17 cellular contexts compared by ENCODE assay signal in the genomic region with DNA sequence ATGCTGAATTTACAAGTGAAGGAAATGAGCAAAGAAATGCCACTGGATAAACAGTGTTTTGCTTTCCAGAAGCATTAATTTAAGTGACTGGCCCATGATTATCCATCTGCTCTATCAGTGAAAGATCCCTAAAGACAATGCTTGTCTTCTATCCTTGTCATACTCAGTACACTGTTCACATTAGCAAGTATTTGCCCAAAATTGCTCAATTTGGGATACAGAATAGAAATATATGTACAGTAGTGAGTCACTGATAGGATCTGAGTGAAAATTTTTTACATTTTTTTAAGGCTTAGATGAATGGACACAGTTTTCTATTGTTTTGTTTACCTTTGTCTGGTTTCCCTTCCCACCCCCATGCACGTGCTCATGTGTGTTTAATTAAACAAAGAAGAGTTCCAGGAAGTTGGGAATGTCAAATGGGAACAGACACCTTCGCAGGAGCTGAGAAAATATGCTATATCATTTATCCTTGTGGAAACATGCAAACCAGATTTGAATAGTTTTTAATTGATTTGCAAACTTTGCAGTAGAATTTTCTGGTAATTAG.
DNase-seq lines count a peak whose midpoint lies in the region; ATAC-seq, FAIRE-seq and TF ChIP-seq lines count a peak whose summit lies in the region.
"Had no signal": no experiment of that assay in that cellular context is flagged by ENCODE, and none has a peak within 500 bp of the region (broad histone marks: within the 10 kb centered on the region; RNA-seq: fewer than 3 reads in every experiment).

No MANE protein-coding gene starts in this region.

- FAIRE-seq in astrocyte (lab: Jason Lieb, UNC) = peak; percentile 78

- no peaks in the 10 kb centered on the region for H3K36me3 ChIP-seq in GM23248 (ENCODE audit: low read depth)
- no peaks in the 10 kb centered on the region for H3K36me3 ChIP-seq in astrocyte (ENCODE audit: insufficient read depth, low read length)
- H3K36me3 ChIP-seq: BLaER1 treated with 17β-estradiol and CSF1 and Interleukin-3, amounts not matched to agents 10 nM and 100 nM; MG63; SJCRH30 had no signal

- H3K9me2 ChIP-seq in GM23248 (ENCODE audit: insufficient read depth) = no peaks in the 10 kb centered on the region

- no peaks in the 10 kb centered on the region for H3K79me2 ChIP-seq in GM23248 (ENCODE audit: insufficient read depth)
- no peaks in the 10 kb centered on the region for H3K79me2 ChIP-seq in astrocyte (ENCODE audit: insufficient read depth, low read length)

- H3K4me1 Mint-ChIP-seq in astrocyte (ENCODE audit: low read depth, unreplicated experiment) = peaks cover 2% of the 10 kb centered on the region

- H3K9me3 ChIP-seq in GM23248 (ENCODE audit: low read depth) (no peaks in the 10 kb centered on the region), astrocyte (ENCODE audit: insufficient read depth, low read depth, low read length) (no peaks in the 10 kb centered on the region)
- H3K9me3 ChIP-seq: BLaER1 treated with 17β-estradiol and CSF1 and Interleukin-3, amounts not matched to agents 10 nM and 100 nM; MG63; SJCRH30 had no signal

- WGBS in GM23248 (ENCODE audit: low coverage in 1 of 2, low lambda C conversion rate in 2 of 2, missing lambda C conversion rate in 2 of 2), 2 experiments = 53 to 63% methylated on average over 2 of the region's 2 CpGs

- in situ Hi-C loops in GM23248 (cut with MboI) = no loop called here

- DNase-seq in NCI-H510A treated with DMSO at 0.1 percent for 48 hours (lab: John Stamatoyannopoulos, UW) (peak; percentile 0), NCI-H510A (lab: John Stamatoyannopoulos, UW) (no peak), GM23248 (peak; percentile 8), astrocyte (ENCODE audit: low read depth) (no peak), lung microvascular endothelial cell (ENCODE audit: low read depth in 2 of 2) (peak; percentile 24 to 56), NOMO-1 treated with dmso at 0.1 percent for 144 hours (lab: John Stamatoyannopoulos, UW; ENCODE audit: unreplicated experiment) (no peak)
- DNase-seq: 8988T, HFFc6, MG63, NCI-H1092 treated with DMSO at 0.1 percent for 48 hours, NCI-H1694 treated with DMSO at 0.1 percent for 48 hours, RPMI8226, SJCRH30, T-helper 2 cell had no signal

- no peak overlapping the region for H2AFZ ChIP-seq in GM23248
- no peak overlapping the region for H2AFZ ChIP-seq in astrocyte (ENCODE audit: low read depth, low read length)

- H3F3A ChIP-seq in GM23248 (ENCODE audit: insufficient read depth) = no peaks in the 10 kb centered on the region

- H3K27me3 ChIP-seq in GM23248 (replicated peaks; ENCODE audit: insufficient read depth) (no peaks in the 10 kb centered on the region), astrocyte (ENCODE audit: insufficient read depth, low read length) (no peaks in the 10 kb centered on the region)
- H3K27me3 ChIP-seq: MG63, SJCRH30 had no signal

- no peak overlapping the region for H3K4me3 Mint-ChIP-seq in astrocyte (ENCODE audit: unreplicated experiment)
- H3K4me3 Mint-ChIP-seq: HFFc6 had no signal

- no peak overlapping the region for H3K9ac ChIP-seq in GM23248
- no peak overlapping the region for H3K9ac ChIP-seq in astrocyte (ENCODE audit: low read length)
- H3K9ac ChIP-seq: BLaER1 treated with 17β-estradiol and CSF1 and Interleukin-3, amounts not matched to agents 10 nM and 100 nM had no signal

- H3K4me2 ChIP-seq in GM23248 (ENCODE audit: unreplicated experiment) = no peak overlapping the region
- H3K4me2 ChIP-seq in astrocyte (ENCODE audit: low read length) = no peak overlapping the region
- H3K4me2 ChIP-seq: BLaER1 treated with 17β-estradiol and CSF1 and Interleukin-3, amounts not matched to agents 10 nM and 100 nM had no signal

- no peaks in the 10 kb centered on the region for H3K4me1 ChIP-seq in GM23248 (ENCODE audit: insufficient read depth)
- no peaks in the 10 kb centered on the region for H3K4me1 ChIP-seq in astrocyte (ENCODE audit: insufficient read depth, low read length)
- H3K4me1 ChIP-seq: BLaER1 treated with 17β-estradiol and CSF1 and Interleukin-3, amounts not matched to agents 10 nM and 100 nM; SJCRH30 had no signal

- no peaks in the 10 kb centered on the region for H3K9me3 Mint-ChIP-seq in astrocyte (ENCODE audit: unreplicated experiment)
- H3K9me3 Mint-ChIP-seq: HFFc6 had no signal

- ATAC-seq in HG02678 (IDR thresholded peaks at IDR 0.05; ENCODE audit: unreplicated experiment) = no peak
- no peak for ATAC-seq in HG03025 (IDR thresholded peaks at IDR 0.05; ENCODE audit: low FRiP score, unreplicated experiment)

- no peaks in the 10 kb centered on the region for H4K20me1 ChIP-seq in GM23248 (ENCODE audit: insufficient read depth)
- H4K20me1 ChIP-seq in astrocyte (ENCODE audit: insufficient read depth, low read length) = no peaks in the 10 kb centered on the region
- H4K20me1 ChIP-seq: BLaER1 treated with 17β-estradiol and CSF1 and Interleukin-3, amounts not matched to agents 10 nM and 100 nM had no signal

- no peak overlapping the region for H3K27ac Mint-ChIP-seq in astrocyte (ENCODE audit: unreplicated experiment)
- H3K27ac Mint-ChIP-seq: HFFc6 had no signal

- no peak for TF ChIP-seq CTCF in astrocyte (IDR thresholded peaks at IDR 0.05; ENCODE audit: insufficient read depth, low read depth, low read length)

- H3K4me3 ChIP-seq in GM23248 = no peak overlapping the region
- no peak overlapping the region for H3K4me3 ChIP-seq in astrocyte (ENCODE audit: insufficient read depth, low read depth, low read length)
- H3K4me3 ChIP-seq: BLaER1 treated with 17β-estradiol and CSF1 and Interleukin-3, amounts not matched to agents 10 nM and 100 nM; MG63; SJCRH30 had no signal

- H3K27ac ChIP-seq in GM23248 (no peak overlapping the region), astrocyte (ENCODE audit: low read depth, low read length) (no peak overlapping the region)
- H3K27ac ChIP-seq: BLaER1 treated with 17β-estradiol and CSF1 and Interleukin-3, amounts not matched to agents 10 nM and 100 nM; SJCRH30 had no signal

- H3K27me3 Mint-ChIP-seq in astrocyte (ENCODE audit: low read depth, unreplicated experiment) = no peaks in the 10 kb centered on the region

- H3K36me3 Mint-ChIP-seq in astrocyte (ENCODE audit: low read depth, unreplicated experiment) = no peaks in the 10 kb centered on the region

Comparison
In these comparisons a context has a peak if more than half of its experiments do, and no peak if none do; other contexts are left out.
1. DNase-seq: peak in NCI-H510A treated with DMSO at 0.1 percent for 48 hours (single experiment), GM23248 (single experiment) and lung microvascular endothelial cell (2 of 2); none in NCI-H510A (single experiment), astrocyte (single experiment) and NOMO-1 treated with dmso at 0.1 percent for 144 hours (single experiment).